11 cellular contexts compared by ENCODE assay signal in genomic region chr21:45322960-45323461, GRCh38. TPM values are rescaled to one million over a fixed set of nuclear protein-coding genes. Genes with fewer than 3 reads are reported as not detected.
DNase-seq lines count a peak whose midpoint lies in the region; ATAC-seq and TF ChIP-seq lines count a peak whose summit lies in the region.
"Had no signal": no experiment of that assay in that cellular context is flagged by ENCODE, and none has a peak within 500 bp of the region (broad histone marks: within the 10 kb centered on the region; RNA-seq: fewer than 3 reads in every experiment).

No MANE protein-coding gene starts in this region.

- no peaks in the 10 kb centered on the region for H3K36me3 ChIP-seq in CD8-positive, alpha-beta T cell (ENCODE audit: insufficient read depth, low read length)
- H3K36me3 ChIP-seq in PC-3 (ENCODE audit: low read depth, low read length): no peaks in the 10 kb centered on the region

- H3K4me3 ChIP-seq in CD8-positive, alpha-beta T cell (ENCODE audit: low read depth, low read length): peak overlapping the region; percentile 33
- H3K4me3 ChIP-seq in PC-3 (ENCODE audit: low read length) (no peak overlapping the region), fibroblast of villous mesenchyme (ENCODE audit: low read depth, low read length) (no peak overlapping the region)

- peak in 1 of 7 experiments; percentile 56 for DNase-seq in CD8-positive, alpha-beta T cell
- DNase-seq in PC-3 (no peak), fibroblast of villous mesenchyme (ENCODE audit: low read depth) (peak; percentile 70), posterior vena cava (ENCODE audit: low spot score) (peak; percentile 82), GM03348 (ENCODE audit: low spot score) (no peak), NCI-H1417 (lab: John Stamatoyannopoulos, UW) (no peak)
- DNase-seq: NCI-H2081 had no signal

- peaks cover 41% of the 10 kb centered on the region for H3K4me1 ChIP-seq in CD8-positive, alpha-beta T cell (ENCODE audit: insufficient read depth, low read length)
- peaks cover 11% of the 10 kb centered on the region for H3K4me1 ChIP-seq in PC-3 (ENCODE audit: insufficient read depth, low read length)

- peaks cover 6% of the 10 kb centered on the region for H3K4me1 Mint-ChIP-seq in CD8-positive, alpha-beta T cell (ENCODE audit: low read depth)

- H3K27me3 ChIP-seq in CD8-positive, alpha-beta T cell (ENCODE audit: insufficient read depth, low read length): no peaks in the 10 kb centered on the region
- no peaks in the 10 kb centered on the region for H3K27me3 ChIP-seq in PC-3 (ENCODE audit: low read length)

- H2AFZ ChIP-seq in PC-3 (ENCODE audit: low read length): 0 out of 2 replicates have a peak overlapping the region, but pooled peaks have one; percentile 15

- peak overlapping the region; percentile 96 for H3K27ac Mint-ChIP-seq in CD8-positive, alpha-beta T cell

- no peaks in the 10 kb centered on the region for H3K36me3 Mint-ChIP-seq in CD8-positive, alpha-beta T cell

- POLR2A ChIA-PET in CD8-positive, alpha-beta T cell (lab: Charles Lee): interaction anchor here (0.5 to 1.4 kb wide), 2 partner anchors 30 to 1961 kb away, joined by 3 read pairs; no protein-coding TSS in a partner anchor
- POLR2A ChIA-PET in PC-3 (lab: Charles Lee; ENCODE audit: unreplicated experiment): no interaction called here

- no peaks in the 10 kb centered on the region for H3K9me2 ChIP-seq in PC-3 (replicated peaks; ENCODE audit: low read length)

- H3K9me3 Mint-ChIP-seq in CD8-positive, alpha-beta T cell: no peaks in the 10 kb centered on the region
- H3K9me3 Mint-ChIP-seq: IgD-negative memory B cell had no signal

- no peak for ATAC-seq in CD8-positive, alpha-beta T cell
- ATAC-seq in PC-3 (peak; percentile 38; the same call in 1 of the 2 replicates), GM21576 (IDR thresholded peaks at IDR 0.05; ENCODE audit: unreplicated experiment) (no peak), GM18498 (IDR thresholded peaks at IDR 0.05; ENCODE audit: unreplicated experiment) (no peak)
- ATAC-seq: left colon had no signal

- peak overlapping the region; percentile 68 for H3K27ac ChIP-seq in CD8-positive, alpha-beta T cell (ENCODE audit: low read depth, low read length)
- H3K27ac ChIP-seq in PC-3 (ENCODE audit: low read length): no peak overlapping the region

- H3K79me2 ChIP-seq in PC-3 (ENCODE audit: low read length): no peaks in the 10 kb centered on the region

- no TSS peak for BruUV-seq in PC-3 (replicated peaks; lab: Mats Ljungman, UMichigan)

- CTCF ChIA-PET in CD8-positive, alpha-beta T cell (lab: Charles Lee): interaction anchor here (1.2 to 1.6 kb wide), 2 partner anchors 156 to 497 kb away, joined by 3 read pairs; no protein-coding TSS in a partner anchor
- CTCF ChIA-PET in PC-3 (lab: Charles Lee): no interaction called here

- TF ChIP-seq CTCF in CD8-positive, alpha-beta T cell (IDR thresholded peaks at IDR 0.05): no peak
- no peak for TF ChIP-seq CTCF in PC-3 (conservative IDR thresholded peaks at IDR 0.05; ENCODE audit: low read depth, low read length)
- no peak for TF ChIP-seq CTCF in fibroblast of villous mesenchyme (IDR thresholded peaks at IDR 0.05; ENCODE audit: insufficient read depth, low read depth, low read length)

- H3K4me2 ChIP-seq in PC-3 (ENCODE audit: low read length): no peak overlapping the region

- H3K9me3 ChIP-seq in CD8-positive, alpha-beta T cell (ENCODE audit: low read length): no peaks in the 10 kb centered on the region
- H3K9me3 ChIP-seq in PC-3 (ENCODE audit: low read length): no peaks in the 10 kb centered on the region

- intact Hi-C loops in CD8-positive, alpha-beta T cell (cut with DNase I, micrococcal nuclease): no loop called here
- intact Hi-C loops in PC-3 (cut with micrococcal nuclease) (no loop called here), posterior vena cava (cut with DNase I) (no loop called here)

- peak overlapping the region; percentile 77 for H3K4me3 Mint-ChIP-seq in CD8-positive, alpha-beta T cell

- no peaks in the 10 kb centered on the region for H3F3A ChIP-seq in PC-3 (ENCODE audit: low read length, unreplicated experiment)

- no peaks in the 10 kb centered on the region for H4K20me1 ChIP-seq in PC-3 (ENCODE audit: low read length)

- peaks cover 8% of the 10 kb centered on the region for H3K27me3 Mint-ChIP-seq in CD8-positive, alpha-beta T cell (ENCODE audit: low read depth)

- H3K9ac ChIP-seq in PC-3 (ENCODE audit: low read length): no peak overlapping the region

RNA-seq across cellular contexts. Expression of gene POFUT2, which starts 35.3 kb away (rescaled TPM):
- 10 to 100 TPM; 54.7 to 56.7 TPM for total RNA-seq in CD8-positive, alpha-beta T cell
- total RNA-seq in PC-3 (2014; rRNA removed) (19.6 and 28.2 TPM in 2 replicates), fibroblast of villous mesenchyme (43.8 and 60.0 TPM in 2 replicates), posterior vena cava (10 to 100 TPM; 27.1 to 27.4 TPM)

Comparison
In these comparisons a context has a peak if more than half of its experiments do, and no peak if none do; other contexts are left out.
1. DNase-seq: peak in fibroblast of villous mesenchyme (single experiment) and posterior vena cava (single experiment); none in PC-3 (single experiment), GM03348 (single experiment) and NCI-H1417 (0 of 3).